Comparison of ENCODE assay signal across 21 cellular contexts in the genomic region with DNA sequence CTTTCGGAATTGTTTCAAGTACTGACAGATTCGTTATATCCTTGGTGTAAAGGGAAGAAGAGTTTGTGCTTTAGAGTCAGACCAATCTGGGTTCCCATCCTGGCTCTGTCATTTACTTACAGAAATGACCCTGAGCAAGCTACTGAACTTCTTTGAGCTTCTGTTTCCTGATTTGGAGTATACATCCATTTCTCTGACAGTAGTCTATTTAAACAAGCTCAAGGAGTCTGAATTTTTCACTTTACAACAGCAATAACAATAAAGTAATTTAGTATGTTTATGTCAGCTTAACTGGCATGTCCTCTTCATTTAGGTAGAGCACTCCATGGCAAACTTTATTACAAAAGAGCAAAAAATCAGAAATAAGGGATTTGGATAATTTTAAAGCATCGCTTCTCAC. TPM values are rescaled to one million over a fixed set of nuclear protein-coding genes. Genes with fewer than 3 reads are reported as not detected.
DNase-seq lines count a peak whose midpoint lies in the region; ATAC-seq and TF ChIP-seq lines count a peak whose summit lies in the region.
"Had no signal": no experiment of that assay in that cellular context is flagged by ENCODE, and none has a peak within 500 bp of the region (broad histone marks: within the 10 kb centered on the region; RNA-seq: fewer than 3 reads in every experiment).

No MANE protein-coding gene starts in this region.

- no peaks in the 10 kb centered on the region for H3K9me3 ChIP-seq in CD8-positive, alpha-beta T cell (ENCODE audit: low read length)
- no peaks in the 10 kb centered on the region for H3K9me3 ChIP-seq in naive thymus-derived CD4-positive, alpha-beta T cell (ENCODE audit: control insufficient read depth in 2 of 3, low read length in 3 of 3)
- H3K9me3 ChIP-seq: Caco-2 had no signal

- POLR2A ChIA-PET in CD8-positive, alpha-beta T cell (lab: Charles Lee) = interaction anchor here (1.0 to 1.4 kb wide), 2 partner anchors 27 to 52 kb away, joined by 3 to 4 read pairs; no protein-coding TSS in a partner anchor
- POLR2A ChIA-PET in naive thymus-derived CD4-positive, alpha-beta T cell (lab: Charles Lee) = interaction anchor here (0.7 to 1.8 kb wide), 3 partner anchors 27 to 171 kb away, joined by 4 to 8 read pairs (median 5); partner anchors contain the start of gene FAM98B

- peaks cover 48% of the 10 kb centered on the region for H3K4me1 Mint-ChIP-seq in activated T-cell treated with anti-CD3 and anti-CD28 coated beads, Interleukin-2, amount 50 U/mL, for 24 hours (ENCODE audit: low read depth)
- peaks cover 39% of the 10 kb centered on the region for H3K4me1 Mint-ChIP-seq in CD8-positive, alpha-beta T cell (ENCODE audit: low read depth)
- peaks cover 9% of the 10 kb centered on the region for H3K4me1 Mint-ChIP-seq in activated T-helper 17 cell treated with anti-CD3 and anti-CD28 coated beads, Interleukin-2, amount 50 U/mL, for 72 hours
- H3K4me1 Mint-ChIP-seq in naive thymus-derived CD4-positive, alpha-beta T cell = peaks cover 16 to 49% (median 39%) of the 10 kb centered on the region in 7 donors
- H3K4me1 Mint-ChIP-seq: H9 had no signal

- H3K27ac Mint-ChIP-seq in activated T-cell treated with anti-CD3 and anti-CD28 coated beads, Interleukin-2, amount 50 U/mL, for 24 hours = peak overlapping the region; percentile 50
- peak overlapping the region; percentile 85 for H3K27ac Mint-ChIP-seq in CD8-positive, alpha-beta T cell
- peak overlapping the region; percentile 82 for H3K27ac Mint-ChIP-seq in activated T-helper 17 cell treated with anti-CD3 and anti-CD28 coated beads, Interleukin-2, amount 50 U/mL, for 72 hours
- H3K27ac Mint-ChIP-seq in naive thymus-derived CD4-positive, alpha-beta T cell = peak overlapping the region; percentile 66 to 90 (median 83)
- H3K27ac Mint-ChIP-seq: H9 had no signal

- no peak for ATAC-seq in CD8-positive, alpha-beta T cell
- no peak for ATAC-seq in activated T-helper 17 cell treated with anti-CD3 and anti-CD28 coated beads, Interleukin-2, amount 50 U/mL, for 72 hours (replicated peaks)
- no peak for ATAC-seq in naive thymus-derived CD4-positive, alpha-beta T cell
- ATAC-seq in HG03139 (IDR thresholded peaks at IDR 0.05; ENCODE audit: unreplicated experiment) (no peak), HG02571 (IDR thresholded peaks at IDR 0.05; ENCODE audit: unreplicated experiment) (no peak), GM21526 (IDR thresholded peaks at IDR 0.05; ENCODE audit: low FRiP score, unreplicated experiment) (no peak)
- ATAC-seq: PC-3 had no signal

- intact Hi-C loops in CD8-positive, alpha-beta T cell (cut with DNase I, micrococcal nuclease) = loop anchor here in 1 of 2 experiments (2.0 kb wide), 1 partner anchor 15 kb away; no protein-coding TSS in a partner anchor
- intact Hi-C loops in naive thymus-derived CD4-positive, alpha-beta T cell (cut with micrococcal nuclease) = no loop called here

- no peak for DNase-seq in activated T-cell treated with anti-CD3 and anti-CD28 coated beads, Interleukin-2, amount 50 U/mL, for 24 hours
- DNase-seq in activated T-cell treated with anti-CD3 and anti-CD28 coated beads, Interleukin-2, amount 50 U/mL, for 1 hour = no peak
- no peak for DNase-seq in CD8-positive, alpha-beta T cell
- DNase-seq in naive thymus-derived CD4-positive, alpha-beta T cell = no peak
- DNase-seq: ACHN, C1 segment of cervical spinal cord, Caco-2, H9, Karpas-422, NCI-H1436, NCI-H1930, NCI-H345, NCI-H526, PC-3, RPMI8226, SHP77 treated with DMSO at 0.1 percent for 48 hours had no signal

- no peaks in the 10 kb centered on the region for H3K27me3 Mint-ChIP-seq in activated T-cell treated with anti-CD3 and anti-CD28 coated beads, Interleukin-2, amount 50 U/mL, for 24 hours
- H3K27me3 Mint-ChIP-seq in CD8-positive, alpha-beta T cell (ENCODE audit: low read depth) = no peaks in the 10 kb centered on the region
- no peaks in the 10 kb centered on the region for H3K27me3 Mint-ChIP-seq in activated T-helper 17 cell treated with anti-CD3 and anti-CD28 coated beads, Interleukin-2, amount 50 U/mL, for 72 hours
- no peaks in the 10 kb centered on the region for H3K27me3 Mint-ChIP-seq in naive thymus-derived CD4-positive, alpha-beta T cell
- H3K27me3 Mint-ChIP-seq: IgD-negative memory B cell had no signal

- H3K4me3 Mint-ChIP-seq in activated T-cell treated with anti-CD3 and anti-CD28 coated beads, Interleukin-2, amount 50 U/mL, for 24 hours = no peak overlapping the region
- H3K4me3 Mint-ChIP-seq in CD8-positive, alpha-beta T cell = no peak overlapping the region
- H3K4me3 Mint-ChIP-seq in activated T-helper 17 cell treated with anti-CD3 and anti-CD28 coated beads, Interleukin-2, amount 50 U/mL, for 72 hours = no peak overlapping the region
- peak overlapping the region in 3 of 10 donors; percentile 5 to 15 (median 10) for H3K4me3 Mint-ChIP-seq in naive thymus-derived CD4-positive, alpha-beta T cell
- H3K4me3 Mint-ChIP-seq: H9, IgD-negative memory B cell had no signal

- no peaks in the 10 kb centered on the region for H3K9me3 Mint-ChIP-seq in activated T-cell treated with anti-CD3 and anti-CD28 coated beads, Interleukin-2, amount 50 U/mL, for 24 hours
- H3K9me3 Mint-ChIP-seq in CD8-positive, alpha-beta T cell = no peaks in the 10 kb centered on the region
- H3K9me3 Mint-ChIP-seq in activated T-helper 17 cell treated with anti-CD3 and anti-CD28 coated beads, Interleukin-2, amount 50 U/mL, for 72 hours = no peaks in the 10 kb centered on the region
- H3K9me3 Mint-ChIP-seq in naive thymus-derived CD4-positive, alpha-beta T cell = no peaks in the 10 kb centered on the region
- H3K9me3 Mint-ChIP-seq: H9, IgD-negative memory B cell had no signal

- H3K4me3 ChIP-seq in CD8-positive, alpha-beta T cell (ENCODE audit: low read depth, low read length) = no peak overlapping the region
- H3K4me3 ChIP-seq in naive thymus-derived CD4-positive, alpha-beta T cell (ENCODE audit: low read length) = no peak overlapping the region

- CTCF ChIA-PET in CD8-positive, alpha-beta T cell (lab: Charles Lee) = interaction anchor here (0.9 to 1.6 kb wide), 5 partner anchors 42 to 225 kb away, joined by 3 to 5 read pairs (median 4); no protein-coding TSS in a partner anchor
- CTCF ChIA-PET in naive thymus-derived CD4-positive, alpha-beta T cell (lab: Charles Lee) = interaction anchor here (1.1 to 1.2 kb wide), 2 partner anchors 23 to 207 kb away, joined by 3 to 4 read pairs; no protein-coding TSS in a partner anchor

- H3K4me1 ChIP-seq in CD8-positive, alpha-beta T cell (ENCODE audit: insufficient read depth, low read length) = peaks cover 25% of the 10 kb centered on the region
- H3K4me1 ChIP-seq in naive thymus-derived CD4-positive, alpha-beta T cell (ENCODE audit: control insufficient read depth in 2 of 2, insufficient read depth in 2 of 2, low read length in 2 of 2) = peaks cover 14 to 15% of the 10 kb centered on the region in 2 donors
- H3K4me1 ChIP-seq: Caco-2 had no signal

- H3K36me3 Mint-ChIP-seq in activated T-cell treated with anti-CD3 and anti-CD28 coated beads, Interleukin-2, amount 50 U/mL, for 24 hours (ENCODE audit: low read depth) = peaks cover 73% of the 10 kb centered on the region
- H3K36me3 Mint-ChIP-seq in CD8-positive, alpha-beta T cell = peaks cover 40% of the 10 kb centered on the region
- H3K36me3 Mint-ChIP-seq in activated T-helper 17 cell treated with anti-CD3 and anti-CD28 coated beads, Interleukin-2, amount 50 U/mL, for 72 hours (ENCODE audit: low read depth) = peaks cover 67% of the 10 kb centered on the region
- peaks cover 4 to 26% (median 9%) of the 10 kb centered on the region in 5 donors for H3K36me3 Mint-ChIP-seq in naive thymus-derived CD4-positive, alpha-beta T cell
- H3K36me3 Mint-ChIP-seq: IgD-negative memory B cell had no signal

- peaks cover 13% of the 10 kb centered on the region for H3K36me3 ChIP-seq in CD8-positive, alpha-beta T cell (ENCODE audit: insufficient read depth, low read length)
- H3K36me3 ChIP-seq in naive thymus-derived CD4-positive, alpha-beta T cell (ENCODE audit: control insufficient read depth in 2 of 3, insufficient read depth in 3 of 3, low read length in 3 of 3) = peaks cover 0 to 12% (median 4%) of the 10 kb centered on the region in 3 experiments

- no peak overlapping the region for H3K27ac ChIP-seq in CD8-positive, alpha-beta T cell (ENCODE audit: low read depth, low read length)
- peak overlapping the region; percentile 4 for H3K27ac ChIP-seq in naive thymus-derived CD4-positive, alpha-beta T cell (ENCODE audit: low read depth, low read length)

- TF ChIP-seq CTCF in CD8-positive, alpha-beta T cell (IDR thresholded peaks at IDR 0.05) = no peak

- no peaks in the 10 kb centered on the region for H3K27me3 ChIP-seq in CD8-positive, alpha-beta T cell (ENCODE audit: insufficient read depth, low read length)
- no peaks in the 10 kb centered on the region for H3K27me3 ChIP-seq in naive thymus-derived CD4-positive, alpha-beta T cell (ENCODE audit: control insufficient read depth in 2 of 2, insufficient read depth in 2 of 2, low read length in 2 of 2)

RNA-seq across cellular contexts. Expression of gene FAM98B, which starts 27.8 kb away (rescaled TPM):
- total RNA-seq in CD8-positive, alpha-beta T cell = 10 to 100 TPM; 18.4 to 19.4 TPM
- 10 to 100 TPM; 28.5 to 44.5 TPM for total RNA-seq in activated T-helper 17 cell treated with anti-CD3 and anti-CD28 coated beads, Interleukin-2, amount 50 U/mL, for 72 hours
- total RNA-seq in naive thymus-derived CD4-positive, alpha-beta T cell = 10 to 100 TPM; 16.2 to 39.5 (median 27.6) TPM
- polyA plus RNA-seq in naive thymus-derived CD4-positive, alpha-beta T cell = 1 to 10 TPM; 2.4 to 6.7 TPM
